Comparison of ENCODE assay signal across 6 cellular contexts in genomic region chr10:128485701-128486235, GRCh38.
"Had no signal": no experiment of that assay in that cellular context is flagged by ENCODE, and none has a peak within 500 bp of the region (broad histone marks: within the 10 kb centered on the region; RNA-seq: fewer than 3 reads in every experiment).

No MANE protein-coding gene starts in this region.

- ATAC-seq: K562 had no signal

- H2AFZ ChIP-seq: GM23248 had no signal

- H3K4me3 ChIP-seq: GM23248, K562 had no signal

- DNase-seq: GM23248, GOT3, H7, HCEC 1CT, IMR-90 had no signal

- H3K27ac ChIP-seq: GM23248 had no signal
